Comparison of ENCODE assay signal across 9 cellular contexts in genomic region chr17:7404737-7405412, GRCh38. TPM values are rescaled to one million over a fixed set of nuclear protein-coding genes. Genes with fewer than 3 reads are reported as not detected.
DNase-seq lines count a peak whose midpoint lies in the region; ATAC-seq and TF ChIP-seq lines count a peak whose summit lies in the region.
"Had no signal": no experiment of that assay in that cellular context is flagged by ENCODE, and none has a peak within 500 bp of the region (broad histone marks: within the 10 kb centered on the region; RNA-seq: fewer than 3 reads in every experiment).

No MANE protein-coding gene starts in this region.

- DNase-seq in DMS53 (lab: John Stamatoyannopoulos, UW) (peak; percentile 92), HEK293T (ENCODE audit: extremely low spot score) (peak; percentile 42), RPMI8226 (peak; percentile 69), body of pancreas (peak; percentile 39 to 54 (median 45)), inferior parietal cortex (ENCODE audit: extremely low spot score) (peak; percentile 8), medulla oblongata (ENCODE audit: extremely low spot score) (no peak), mucosa of gallbladder (ENCODE audit: low spot score) (no peak)
- DNase-seq in stimulated activated CD4-positive, alpha-beta T cell treated with anti-CD3 and anti-CD28 coated beads, Interleukin-4, amount 100 ng/mL, for 24 hours: peak; percentile 65

- H3K27me3 ChIP-seq in body of pancreas: no peaks in the 10 kb centered on the region

- H3K9me3 ChIP-seq in body of pancreas: no peaks in the 10 kb centered on the region

- H3K36me3 ChIP-seq in body of pancreas (replicated peaks in 1 of 2; ENCODE audit: insufficient read depth in 1 of 2, low read depth in 2 of 2): no peaks in the 10 kb centered on the region

- peak; percentile 12 to 48 (median 21) for TF ChIP-seq POLR2A in body of pancreas (IDR thresholded peaks at IDR 0.05)

- intact Hi-C loops in body of pancreas (cut with DNase I): no loop called here

- peaks cover 32% of the 10 kb centered on the region for H3K4me1 ChIP-seq in body of pancreas

- peak overlapping the region in 3 of 4 donors; percentile 86 to 96 (median 95) for H3K27ac ChIP-seq in body of pancreas

- CTCF ChIA-PET in HEK293T (lab: Yijun Ruan, JAX): no interaction called here

- 1 to 4% methylated on average over 24 to 63 of the region's 68 CpGs for WGBS in body of pancreas, 2 donors

- POLR2A ChIA-PET in HEK293T (lab: Yijun Ruan, JAX): interaction anchor here (0.8 to 2.1 kb wide), 15 partner anchors 11 to 281 kb away, joined by 3 to 25 read pairs (median 4); partner anchors contain the start of genes CHRNB1, PLSCR3, POLR2A and TMEM102

- ATAC-seq in body of pancreas: peak; percentile 27

- peak overlapping the region; percentile 23 to 39 for H3K4me3 ChIP-seq in body of pancreas

- no peak for TF ChIP-seq CTCF in body of pancreas (IDR thresholded peaks at IDR 0.05)

TF ChIP-seq in HEK293T, 16 proteins besides CTCF, POLR2A, EP300 and RAD21:
- TF ChIP-seq ZNF384 (IDR thresholded peaks at IDR 0.05) (no peak), ARNT (IDR thresholded peaks at IDR 0.05) (no peak), TARDBP (IDR thresholded peaks at IDR 0.05) (no peak), FOXA1 (IDR thresholded peaks at IDR 0.05) (no peak), LEF1 (IDR thresholded peaks at IDR 0.05; ENCODE audit: borderline replicate concordance) (no peak), BHLHE40 (IDR thresholded peaks at IDR 0.05; ENCODE audit: borderline replicate concordance) (no peak), FOXM1 (IDR thresholded peaks at IDR 0.05; ENCODE audit: borderline replicate concordance) (no peak), CTBP1 (IDR thresholded peaks at IDR 0.05; ENCODE audit: borderline replicate concordance) (no peak), NFRKB (IDR thresholded peaks at IDR 0.05) (no peak)

RNA-seq across cellular contexts. Expression of gene TMEM256, which starts 1.0 kb away (rescaled TPM):
- total RNA-seq in body of pancreas (10 to 100 TPM; 14.5 to 21.8 TPM), mucosa of gallbladder (67.5 TPM)

RNA-seq across cellular contexts. Expression of gene NLGN2, which starts 2.8 kb away (rescaled TPM):
- total RNA-seq in body of pancreas: 1 to 10 TPM; 5.2 to 6.3 TPM
- 35.2 TPM for total RNA-seq in mucosa of gallbladder

RNA-seq across cellular contexts. Expression of gene PLSCR3, which starts 10.6 kb away (rescaled TPM):
- total RNA-seq in body of pancreas: 10 to 100 TPM; 13.2 to 15.8 TPM
- total RNA-seq in mucosa of gallbladder: 39.7 TPM

RNA-seq across cellular contexts. Expression of gene SPEM1, which starts 15.2 kb away (rescaled TPM):
- total RNA-seq in body of pancreas: not detected
- not detected for total RNA-seq in mucosa of gallbladder
- total RNA-seq: T-helper 2 cell treated with Interferon-gamma antibody and Interleukin-4, amounts not matched to agents 100 ng/mL and 5 ng/mL, for 36 hours had no signal

RNA-seq across cellular contexts. Expression of gene SPEM2, which starts 20.5 kb away (rescaled TPM):
- total RNA-seq in body of pancreas (not detected), mucosa of gallbladder (not detected)
- total RNA-seq: T-helper 2 cell treated with Interferon-gamma antibody and Interleukin-4, amounts not matched to agents 100 ng/mL and 5 ng/mL, for 36 hours had no signal

Comparison
In these comparisons a context has a peak if more than half of its experiments do, and no peak if none do; other contexts are left out.
1. DNase-seq: peak in DMS53 (single experiment), HEK293T (single experiment), RPMI8226 (single experiment), body of pancreas (4 of 4), inferior parietal cortex (single experiment) and stimulated activated CD4-positive, alpha-beta T cell treated with anti-CD3 and anti-CD28 coated beads, Interleukin-4, amount 100 ng/mL, for 24 hours (single experiment); none in medulla oblongata (single experiment) and mucosa of gallbladder (single experiment).